22 cellular contexts compared by ENCODE assay signal in genomic region chr14:104742586-104743455, GRCh38. TPM values are rescaled to one million over a fixed set of nuclear protein-coding genes. Genes with fewer than 3 reads are reported as not detected.
DNase-seq lines count a peak whose midpoint lies in the region; ATAC-seq, FAIRE-seq and TF ChIP-seq lines count a peak whose summit lies in the region.
"Had no signal": no experiment of that assay in that cellular context is flagged by ENCODE, and none has a peak within 500 bp of the region (broad histone marks: within the 10 kb centered on the region; RNA-seq: fewer than 3 reads in every experiment).

No MANE protein-coding gene starts in this region.

- no peaks in the 10 kb centered on the region for H3K79me2 ChIP-seq in K562 (ENCODE audit: control insufficient read depth, insufficient read depth, low read length)

- BruUV-seq in K562 (replicated peaks; lab: Mats Ljungman, UMichigan): no TSS peak

- peaks cover 3% of the 10 kb centered on the region for H3K27me3 Mint-ChIP-seq in nephron progenitor cell (ENCODE audit: low read depth, poor library complexity)
- no peaks in the 10 kb centered on the region for H3K27me3 Mint-ChIP-seq in activated CD4-positive, alpha-beta memory T cell treated with anti-CD3 and anti-CD28 coated beads, Interleukin-2, amount 10 ng/mL, durations not matched to agents 7 days and 5 days

- H3K4me1 ChIP-seq in K562 (replicated peaks in 1 of 2; ENCODE audit: control insufficient read depth in 2 of 2, insufficient read depth in 2 of 2, low read length in 2 of 2) (peaks cover 0 to 25% of the 10 kb centered on the region in 2 experiments; a peak in 2 of 5 replicates), spleen (peaks cover 0 to 37% (median 16%) of the 10 kb centered on the region in 6 donors)

- no peak for TF ChIP-seq CTCF in K562 (IDR thresholded peaks at IDR 0.05 in 2 of 3, conservative IDR thresholded peaks at IDR 0.05 in 1 of 3; ENCODE audit: insufficient read depth in 2 of 3, low read depth in 1 of 3, low read length in 3 of 3)
- TF ChIP-seq CTCF in nephron progenitor cell (IDR thresholded peaks at IDR 0.05): no peak
- no peak for TF ChIP-seq CTCF in spleen (IDR thresholded peaks at IDR 0.05 in 8 of 11, conservative IDR thresholded peaks at IDR 0.05 in 3 of 11)

- TF ChIP-seq POLR2A in K562 (conservative IDR thresholded peaks at IDR 0.05): no peak
- TF ChIP-seq POLR2A in spleen (IDR thresholded peaks at IDR 0.05): no peak

- no peak for TF ChIP-seq EP300 in K562 (IDR thresholded peaks at IDR 0.05; ENCODE audit: low read length)

- H3K4me1 Mint-ChIP-seq in nephron progenitor cell: peaks cover 26% of the 10 kb centered on the region
- H3K4me1 Mint-ChIP-seq in activated CD4-positive, alpha-beta memory T cell treated with anti-CD3 and anti-CD28 coated beads, Interleukin-2, amount 10 ng/mL, durations not matched to agents 7 days and 5 days: peaks cover 16% of the 10 kb centered on the region

- intact Hi-C loops in Right ventricle myocardium superior (cut with DNase I) (no loop called here), cardiac septum (cut with DNase I) (no loop called here), K562 (cut with micrococcal nuclease) (no loop called here), spleen (cut with DNase I; ENCODE audit: low total_unique reads) (no loop called here)

- H3K9ac ChIP-seq in K562 (ENCODE audit: insufficient read depth in 1 of 2, low read depth in 2 of 2, low read length in 2 of 2): peak overlapping the region in 1 of 2 experiments; percentile 17; a peak in 1 of 4 replicates
- H3K9ac ChIP-seq: BLaER1, GM23248 had no signal

- DNase-seq in Right ventricle myocardium superior (peak; percentile 41), cardiac septum (ENCODE audit: low spot score) (no peak), K562 (ENCODE audit: extremely low read depth in 1 of 4, low spot score in 3 of 4) (no peak), nephron progenitor cell (no peak), spleen (peak; percentile 72), NCI-H1436 (lab: John Stamatoyannopoulos, UW) (no peak)
- no peak for DNase-seq in activated CD4-positive, alpha-beta memory T cell treated with anti-CD3 and anti-CD28 coated beads, Interleukin-2, amount 10 ng/mL, durations not matched to agents 7 days and 5 days
- DNase-seq: CD8-positive, alpha-beta T cell; DMS79 treated with DMSO at 0.1 percent for 48 hours; Karpas-422; MM.1S; NCI-H1092 treated with DMSO at 0.1 percent for 48 hours; NCI-H1694 treated with DMSO at 0.1 percent for 48 hours; NCI-H2107; NCI-H2227 treated with DMSO at 0.1 percent for 48 hours; NCI-H524 treated with DMSO at 0.1 percent for 48 hours; SHP77 had no signal

- no peak overlapping the region for H3K4me3 Mint-ChIP-seq in nephron progenitor cell
- H3K4me3 Mint-ChIP-seq in activated CD4-positive, alpha-beta memory T cell treated with anti-CD3 and anti-CD28 coated beads, Interleukin-2, amount 10 ng/mL, durations not matched to agents 7 days and 5 days: no peak overlapping the region
- H3K4me3 Mint-ChIP-seq: CD8-positive, alpha-beta T cell had no signal

- H3K36me3 Mint-ChIP-seq in nephron progenitor cell (ENCODE audit: low read depth): peaks cover 8% of the 10 kb centered on the region
- H3K36me3 Mint-ChIP-seq in activated CD4-positive, alpha-beta memory T cell treated with anti-CD3 and anti-CD28 coated beads, Interleukin-2, amount 10 ng/mL, durations not matched to agents 7 days and 5 days (ENCODE audit: low read depth): no peaks in the 10 kb centered on the region

- ATAC-seq in Right ventricle myocardium superior (ENCODE audit: poor library complexity) (no peak), K562 (no peak), HG02623 (IDR thresholded peaks at IDR 0.05; ENCODE audit: unreplicated experiment) (no peak)
- ATAC-seq: CD8-positive, alpha-beta T cell; HCT116 had no signal

- H3K27me3 ChIP-seq in K562 (ENCODE audit: control insufficient read depth in 2 of 2, insufficient read depth in 2 of 2, low read length in 2 of 2): no peaks in the 10 kb centered on the region
- H3K27me3 ChIP-seq in spleen (replicated peaks in 1 of 7): no peaks in the 10 kb centered on the region
- H3K27me3 ChIP-seq: BLaER1 had no signal

- H3K4me2 ChIP-seq in K562 (ENCODE audit: insufficient read depth, low read length): no peak overlapping the region

- no peaks in the 10 kb centered on the region for H3K9me1 ChIP-seq in K562 (ENCODE audit: control insufficient read depth, insufficient read depth, low read length)

- WGBS in K562 (ENCODE audit: insufficient coverage, low coverage, missing lambda C conversion rate): 59% methylated on average over 19 of the region's 32 CpGs
- 80 to 92% (median 86%) methylated on average over 28 to 32 of the region's 32 CpGs for WGBS in spleen, 5 donors

- H3K27ac ChIP-seq in K562 (ENCODE audit: extremely low read depth, low read depth, low read length) (no peak overlapping the region), spleen (peak overlapping the region in 2 of 8 donors; percentile 11 to 13)
- H3K27ac ChIP-seq: BLaER1, GM23248 had no signal

- CTCF ChIA-PET in K562 (lab: Yijun Ruan, JAX; ENCODE audit: low intra/inter-chr PET ratio): no interaction called here
- CTCF ChIA-PET in activated CD4-positive, alpha-beta memory T cell treated with anti-CD3 and anti-CD28 coated beads, Interleukin-2, amount 10 ng/mL, durations not matched to agents 7 days and 5 days (lab: Charles Lee): no interaction called here

- H3K9me3 ChIP-seq in K562 (replicated peaks; ENCODE audit: control insufficient read depth, insufficient read depth, low read depth, low read length) (no peaks in the 10 kb centered on the region), spleen (no peaks in the 10 kb centered on the region)
- H3K9me3 ChIP-seq: BLaER1 had no signal

- FAIRE-seq in K562 (lab: Jason Lieb, UNC): no peak
- FAIRE-seq: GM18507 had no signal

- H3K9me3 Mint-ChIP-seq in nephron progenitor cell: no peaks in the 10 kb centered on the region
- H3K9me3 Mint-ChIP-seq in activated CD4-positive, alpha-beta memory T cell treated with anti-CD3 and anti-CD28 coated beads, Interleukin-2, amount 10 ng/mL, durations not matched to agents 7 days and 5 days: no peaks in the 10 kb centered on the region
- H3K9me3 Mint-ChIP-seq: CD8-positive, alpha-beta T cell had no signal

- H2AFZ ChIP-seq in K562 (ENCODE audit: low read depth, low read length): no peak overlapping the region
- H2AFZ ChIP-seq: GM23248 had no signal

- no peaks in the 10 kb centered on the region for H4K20me1 ChIP-seq in K562 (replicated peaks; ENCODE audit: control insufficient read depth, insufficient read depth, low read length)
- H4K20me1 ChIP-seq: BLaER1 had no signal

- in situ Hi-C loops in K562 (cut with MboI): no loop called here

- H3K36me3 ChIP-seq in K562 (ENCODE audit: control insufficient read depth, insufficient read depth, low read length) (no peaks in the 10 kb centered on the region), spleen (no peaks in the 10 kb centered on the region)

- H3K4me3 ChIP-seq in K562 (no peak overlapping the region), spleen (no peak overlapping the region)
- H3K4me3 ChIP-seq: BLaER1, GM23248 had no signal

- peak overlapping the region; percentile 59 for H3K27ac Mint-ChIP-seq in nephron progenitor cell
- H3K27ac Mint-ChIP-seq in activated CD4-positive, alpha-beta memory T cell treated with anti-CD3 and anti-CD28 coated beads, Interleukin-2, amount 10 ng/mL, durations not matched to agents 7 days and 5 days: no peak overlapping the region
- H3K27ac Mint-ChIP-seq: CD8-positive, alpha-beta T cell had no signal

- TF ChIP-seq RAD21 in K562 (CRISPR knock-in tag; conservative IDR thresholded peaks at IDR 0.05 in 1 of 2, IDR thresholded peaks at IDR 0.05 in 1 of 2): no peak

- POLR2A ChIA-PET in K562 (lab: Yijun Ruan, JAX): interaction anchor here (0.6 to 1.9 kb wide), 4 partner anchors 9 to 254 kb away, joined by 3 to 6 read pairs (median 3); partner anchors contain the start of gene SIVA1
- POLR2A ChIA-PET in activated CD4-positive, alpha-beta memory T cell treated with anti-CD3 and anti-CD28 coated beads, Interleukin-2, amount 10 ng/mL, durations not matched to agents 7 days and 5 days (lab: Charles Lee): interaction anchor here (2.1 kb wide), 1 partner anchor 9 kb away, joined by 12 read pairs; the partner anchor contains the start of gene SIVA1

RNA-seq across cellular contexts. Expression of gene SIVA1, which starts 10.1 kb away (rescaled TPM):
- total RNA-seq in Right ventricle myocardium superior (60.7 TPM), cardiac septum (50.9 TPM), K562 (2014; rRNA removed) (186 and 216 TPM in 2 replicates), K562 (2014; rRNA removed; fragmentation: Illumina TruSeq; extraction: Trizol) (4.8 and 6.1 TPM in 2 replicates), K562 (2015; rRNA removed; fragmentation: Illumina TruSeq; extraction: Trizol) (55.9 and 57.8 TPM in 2 replicates), K562 (2021) (111 and 113 TPM in 2 replicates), spleen (100 to 1,000 TPM in 3 of 7 donors, 10 to 100 TPM in 4; 56.7 to 198 (median 76.4) TPM)
- total RNA-seq in K562 (2011; cell fraction: chromatin; rRNA removed; ENCODE audit: low replicate concordance): 12.2 and 40.0 TPM in 2 replicates
- total RNA-seq in K562 (2011; cell fraction: nucleolus; rRNA removed): 43.4 and 62.2 TPM in 2 replicates
- 31.2 and 34.7 TPM in 2 replicates for total RNA-seq in K562 (2011; cell fraction: nucleoplasm; rRNA removed)
- polyA plus RNA-seq in K562 (2011; rRNA removed) (54.2 and 66.2 TPM in 2 replicates), K562 (2014; fragmentation: Illumina TruSeq; extraction: Trizol) (7.8 and 43.9 TPM in 2 replicates), K562 (2014; fragmentation: Nextera tagmentation; extraction: Ambion mirVana) (10 to 100 TPM in 1 of 2 experiments, 1 to 10 TPM in 1; 4.2 to 20.6 TPM), K562 (2014; rRNA removed) (138 and 148 TPM in 2 replicates), spleen (100 to 1,000 TPM; 119 to 226 (median 184) TPM)
- polyA plus RNA-seq in K562 (2011; cell fraction: cytosol; rRNA removed): 115 and 354 TPM in 2 replicates
- 75.6 and 121 TPM in 2 replicates for polyA plus RNA-seq in K562 (2011; cell fraction: nucleus; rRNA removed)
- polyA plus RNA-seq in K562 (2012): 69.5 and 80.9 TPM in 2 replicates
- 6.6 and 10.6 TPM in 2 replicates for polyA minus RNA-seq in K562 (2011; rRNA and poly(A)+ RNA removed)
- polyA minus RNA-seq in K562 (2011; cell fraction: cytosol; rRNA and poly(A)+ RNA removed): 31.0 and 34.2 TPM in 2 replicates
- polyA minus RNA-seq in K562 (2011; cell fraction: nucleus; rRNA and poly(A)+ RNA removed): 16.2 and 20.1 TPM in 2 replicates
- total RNA-seq in activated CD4-positive, alpha-beta memory T cell treated with anti-CD3 and anti-CD28 coated beads, Interleukin-2, amount 10 ng/mL, durations not matched to agents 7 days and 5 days: 10 to 100 TPM; 87.0 to 96.2 TPM

RNA-seq across cellular contexts. Expression of gene ADSS1, which starts 18.8 kb away (rescaled TPM):
- total RNA-seq in Right ventricle myocardium superior: 215 TPM
- total RNA-seq in cardiac septum: 114 TPM
- 17.1 and 35.0 TPM in 2 replicates for total RNA-seq in K562 (2011; cell fraction: chromatin; rRNA removed; ENCODE audit: low replicate concordance)
- total RNA-seq in K562 (2011; cell fraction: nucleolus; rRNA removed): 12.5 and 17.5 TPM in 2 replicates
- total RNA-seq in K562 (2011; cell fraction: nucleoplasm; rRNA removed): 16.8 and 20.0 TPM in 2 replicates
- 4.4 and 5.9 TPM in 2 replicates for total RNA-seq in K562 (2014; rRNA removed)
- 2.0 and 2.2 TPM in 2 replicates for total RNA-seq in K562 (2014; rRNA removed; fragmentation: Illumina TruSeq; extraction: Trizol)
- total RNA-seq in K562 (2015; rRNA removed; fragmentation: Illumina TruSeq; extraction: Trizol): 3.5 and 3.6 TPM in 2 replicates
- total RNA-seq in K562 (2021): 4.2 and 4.9 TPM in 2 replicates
- 4.2 and 5.2 TPM in 2 replicates for polyA plus RNA-seq in K562 (2011; rRNA removed)
- polyA plus RNA-seq in K562 (2011; cell fraction: cytosol; rRNA removed): 2.7 and 4.0 TPM in 2 replicates
- 39.1 and 54.9 TPM in 2 replicates for polyA plus RNA-seq in K562 (2011; cell fraction: nucleus; rRNA removed)
- 6.0 and 16.4 TPM in 2 replicates for polyA plus RNA-seq in K562 (2012)
- polyA plus RNA-seq in K562 (2014; fragmentation: Illumina TruSeq; extraction: Trizol): 3.9 and 4.3 TPM in 2 replicates
- polyA plus RNA-seq in K562 (2014; fragmentation: Nextera tagmentation; extraction: Ambion mirVana): under 1 TPM; 0.53 to 0.74 TPM
- 3.6 and 5.3 TPM in 2 replicates for polyA plus RNA-seq in K562 (2014; rRNA removed)
- polyA minus RNA-seq in K562 (2011; rRNA and poly(A)+ RNA removed): 2.6 and 2.7 TPM in 2 replicates
- 1.3 and 1.6 TPM in 2 replicates for polyA minus RNA-seq in K562 (2011; cell fraction: cytosol; rRNA and poly(A)+ RNA removed)
- polyA minus RNA-seq in K562 (2011; cell fraction: nucleus; rRNA and poly(A)+ RNA removed): 6.4 and 9.8 TPM in 2 replicates
- total RNA-seq in spleen: 10 to 100 TPM in 1 of 7 donors, 1 to 10 TPM in 6; 2.7 to 11.7 (median 8.3) TPM
- polyA plus RNA-seq in spleen: 1 to 10 TPM; 3.0 to 3.7 (median 3.2) TPM
- total RNA-seq in activated CD4-positive, alpha-beta memory T cell treated with anti-CD3 and anti-CD28 coated beads, Interleukin-2, amount 10 ng/mL, durations not matched to agents 7 days and 5 days: 1 to 10 TPM in 1 of 2 experiments, under 1 TPM in 1; 0.98 to 1.2 TPM

RNA-seq across cellular contexts. Expression of gene AKT1, which starts 52.7 kb away (rescaled TPM):
- 120 TPM for total RNA-seq in Right ventricle myocardium superior
- 172 TPM for total RNA-seq in cardiac septum
- total RNA-seq in K562 (2011; cell fraction: chromatin; rRNA removed; ENCODE audit: low replicate concordance): 90.8 and 209 TPM in 2 replicates
- total RNA-seq in K562 (2011; cell fraction: nucleolus; rRNA removed): 135 and 136 TPM in 2 replicates
- total RNA-seq in K562 (2011; cell fraction: nucleoplasm; rRNA removed): 81.8 and 88.4 TPM in 2 replicates
- 80.1 and 91.2 TPM in 2 replicates for total RNA-seq in K562 (2014; rRNA removed)
- 25.9 and 37.5 TPM in 2 replicates for total RNA-seq in K562 (2014; rRNA removed; fragmentation: Illumina TruSeq; extraction: Trizol)
- 74.5 and 75.1 TPM in 2 replicates for total RNA-seq in K562 (2015; rRNA removed; fragmentation: Illumina TruSeq; extraction: Trizol)
- total RNA-seq in K562 (2021): 117 and 132 TPM in 2 replicates
- 71.8 and 79.3 TPM in 2 replicates for polyA plus RNA-seq in K562 (2011; rRNA removed)
- 96.5 and 143 TPM in 2 replicates for polyA plus RNA-seq in K562 (2011; cell fraction: cytosol; rRNA removed)
- polyA plus RNA-seq in K562 (2011; cell fraction: nucleus; rRNA removed): 217 and 312 TPM in 2 replicates
- 86.9 and 120 TPM in 2 replicates for polyA plus RNA-seq in K562 (2012)
- polyA plus RNA-seq in K562 (2014; fragmentation: Illumina TruSeq; extraction: Trizol): 82.0 and 89.7 TPM in 2 replicates
- polyA plus RNA-seq in K562 (2014; fragmentation: Nextera tagmentation; extraction: Ambion mirVana): 1 to 10 TPM in 1 of 2 experiments, under 1 TPM in 1; 0.49 to 1.3 TPM
- polyA plus RNA-seq in K562 (2014; rRNA removed): 106 TPM in 2 replicates
- 41.9 and 67.3 TPM in 2 replicates for polyA minus RNA-seq in K562 (2011; rRNA and poly(A)+ RNA removed)
- polyA minus RNA-seq in K562 (2011; cell fraction: cytosol; rRNA and poly(A)+ RNA removed): 64.3 and 80.4 TPM in 2 replicates
- polyA minus RNA-seq in K562 (2011; cell fraction: nucleus; rRNA and poly(A)+ RNA removed): 29.8 and 38.1 TPM in 2 replicates
- total RNA-seq in spleen: 100 to 1,000 TPM; 107 to 184 (median 141) TPM
- polyA plus RNA-seq in spleen: 100 to 1,000 TPM in 1 of 3 donors, 10 to 100 TPM in 2; 56.2 to 114 (median 61.6) TPM
- total RNA-seq in activated CD4-positive, alpha-beta memory T cell treated with anti-CD3 and anti-CD28 coated beads, Interleukin-2, amount 10 ng/mL, durations not matched to agents 7 days and 5 days: 100 to 1,000 TPM; 157 to 162 TPM

RNA-seq across cellular contexts. Expression of gene INF2, which starts 53.4 kb away (rescaled TPM):
- total RNA-seq in Right ventricle myocardium superior (28.3 TPM), cardiac septum (41.2 TPM), K562 (2014; rRNA removed) (24.9 and 28.8 TPM in 2 replicates), K562 (2014; rRNA removed; fragmentation: Illumina TruSeq; extraction: Trizol) (2.8 and 4.4 TPM in 2 replicates), K562 (2015; rRNA removed; fragmentation: Illumina TruSeq; extraction: Trizol) (7.8 and 8.7 TPM in 2 replicates), K562 (2021) (30.7 and 31.3 TPM in 2 replicates), spleen (100 to 1,000 TPM in 3 of 7 donors, 10 to 100 TPM in 4; 66.9 to 110 (median 96.4) TPM)
- total RNA-seq in K562 (2011; cell fraction: chromatin; rRNA removed; ENCODE audit: low replicate concordance): 30.6 and 91.0 TPM in 2 replicates
- total RNA-seq in K562 (2011; cell fraction: nucleolus; rRNA removed): 44.5 and 47.5 TPM in 2 replicates
- total RNA-seq in K562 (2011; cell fraction: nucleoplasm; rRNA removed): 33.6 and 37.9 TPM in 2 replicates
- polyA plus RNA-seq in K562 (2011; rRNA removed) (8.3 and 13.8 TPM in 2 replicates), K562 (2014; fragmentation: Illumina TruSeq; extraction: Trizol) (7.2 and 12.4 TPM in 2 replicates), K562 (2014; fragmentation: Nextera tagmentation; extraction: Ambion mirVana) (1 to 10 TPM in 1 of 2 experiments, under 1 TPM in 1; 0.56 to 1.4 TPM), K562 (2014; rRNA removed) (26.2 and 28.2 TPM in 2 replicates), spleen (100 to 1,000 TPM in 2 of 3 donors, 10 to 100 TPM in 1; 56.6 to 120 (median 102) TPM)
- polyA plus RNA-seq in K562 (2011; cell fraction: cytosol; rRNA removed): 13.6 and 29.1 TPM in 2 replicates
- 35.1 and 63.6 TPM in 2 replicates for polyA plus RNA-seq in K562 (2011; cell fraction: nucleus; rRNA removed)
- 15.0 and 19.9 TPM in 2 replicates for polyA plus RNA-seq in K562 (2012)
- polyA minus RNA-seq in K562 (2011; rRNA and poly(A)+ RNA removed): 3.5 and 6.1 TPM in 2 replicates
- polyA minus RNA-seq in K562 (2011; cell fraction: cytosol; rRNA and poly(A)+ RNA removed): 8.0 and 13.7 TPM in 2 replicates
- 9.4 and 12.0 TPM in 2 replicates for polyA minus RNA-seq in K562 (2011; cell fraction: nucleus; rRNA and poly(A)+ RNA removed)
- total RNA-seq in activated CD4-positive, alpha-beta memory T cell treated with anti-CD3 and anti-CD28 coated beads, Interleukin-2, amount 10 ng/mL, durations not matched to agents 7 days and 5 days: 100 to 1,000 TPM; 120 to 132 TPM

RNA-seq across cellular contexts. Expression of gene ZBTB42, which starts 58.1 kb away (rescaled TPM):
- total RNA-seq in Right ventricle myocardium superior (5.0 TPM), cardiac septum (8.6 TPM), K562 (2014; rRNA removed) (5.5 and 7.2 TPM in 2 replicates), K562 (2014; rRNA removed; fragmentation: Illumina TruSeq; extraction: Trizol) (1.4 and 1.5 TPM in 2 replicates), K562 (2015; rRNA removed; fragmentation: Illumina TruSeq; extraction: Trizol) (5.1 TPM in 2 replicates), K562 (2021) (7.4 and 8.5 TPM in 2 replicates), spleen (10 to 100 TPM in 1 of 7 donors, 1 to 10 TPM in 6; 4.2 to 11.5 (median 7.9) TPM)
- total RNA-seq in K562 (2011; cell fraction: chromatin; rRNA removed; ENCODE audit: low replicate concordance): 3.2 and 14.3 TPM in 2 replicates
- 17.5 and 19.2 TPM in 2 replicates for total RNA-seq in K562 (2011; cell fraction: nucleolus; rRNA removed)
- total RNA-seq in K562 (2011; cell fraction: nucleoplasm; rRNA removed): 7.6 and 8.4 TPM in 2 replicates
- polyA plus RNA-seq in K562 (2011; rRNA removed) (2.2 and 2.4 TPM in 2 replicates), K562 (2014; fragmentation: Illumina TruSeq; extraction: Trizol) (2.4 and 4.5 TPM in 2 replicates), K562 (2014; fragmentation: Nextera tagmentation; extraction: Ambion mirVana) (under 1 TPM; 0.03 to 0.08 TPM), K562 (2014; rRNA removed) (2.9 and 3.7 TPM in 2 replicates), spleen (1 to 10 TPM in 2 of 3 donors, under 1 TPM in 1; 0.74 to 2.9 (median 1.1) TPM)
- 3.5 and 9.0 TPM in 2 replicates for polyA plus RNA-seq in K562 (2011; cell fraction: cytosol; rRNA removed)
- 3.6 and 6.6 TPM in 2 replicates for polyA plus RNA-seq in K562 (2011; cell fraction: nucleus; rRNA removed)
- 4.5 and 5.8 TPM in 2 replicates for polyA plus RNA-seq in K562 (2012)
- polyA minus RNA-seq in K562 (2011; rRNA and poly(A)+ RNA removed): 2.9 and 4.9 TPM in 2 replicates
- 6.0 and 8.7 TPM in 2 replicates for polyA minus RNA-seq in K562 (2011; cell fraction: cytosol; rRNA and poly(A)+ RNA removed)
- 12.0 and 13.1 TPM in 2 replicates for polyA minus RNA-seq in K562 (2011; cell fraction: nucleus; rRNA and poly(A)+ RNA removed)
- 1 to 10 TPM; 4.9 to 5.5 TPM for total RNA-seq in activated CD4-positive, alpha-beta memory T cell treated with anti-CD3 and anti-CD28 coated beads, Interleukin-2, amount 10 ng/mL, durations not matched to agents 7 days and 5 days

Comparison
In these comparisons a context has a peak if more than half of its experiments do, and no peak if none do; other contexts are left out.
1. DNase-seq: peak in Right ventricle myocardium superior (single experiment) and spleen (single experiment); none in cardiac septum (single experiment), K562 (0 of 4), nephron progenitor cell (single experiment), NCI-H1436 (single experiment) and activated CD4-positive, alpha-beta memory T cell treated with anti-CD3 and anti-CD28 coated beads, Interleukin-2, amount 10 ng/mL, durations not matched to agents 7 days and 5 days (single experiment).